9 cellular contexts compared by ENCODE assay signal in genomic region chr6:141988954-141989705, GRCh38.
A peak's percentile ranks its signal among the peaks of the same experiment; 100 is the strongest.
DNase-seq lines count a peak whose midpoint lies in the region; ATAC-seq, FAIRE-seq and TF ChIP-seq lines count a peak whose summit lies in the region.
"Had no signal": no experiment of that assay in that cellular context is flagged by ENCODE, and none has a peak within 500 bp of the region (broad histone marks: within the 10 kb centered on the region; RNA-seq: fewer than 3 reads in every experiment).

No MANE protein-coding gene starts in this region.

- H3K4me3 ChIP-seq in ascending aorta (no peak overlapping the region), testis (no peak overlapping the region)

- no peak for TF ChIP-seq POLR2A in testis (IDR thresholded peaks at IDR 0.05)

- peak; percentile 51 for FAIRE-seq in islet of Langerhans (lab: Jason Lieb, UNC)
- FAIRE-seq: A204.1 had no signal

- H3K9me3 ChIP-seq in ascending aorta (no peaks in the 10 kb centered on the region), testis (no peaks in the 10 kb centered on the region)

- no peaks in the 10 kb centered on the region for H3K4me1 ChIP-seq in ascending aorta
- no peaks in the 10 kb centered on the region for H3K4me1 ChIP-seq in testis

- WGBS in testis, 2 donors, result 40 to 59% methylated on average over 2 of the region's 2 CpGs

- no peaks in the 10 kb centered on the region for H3K36me3 ChIP-seq in ascending aorta
- H3K36me3 ChIP-seq in testis (ENCODE audit: low read depth, missing control alignments), result no peaks in the 10 kb centered on the region

- DNase-seq in DMS 273 (lab: John Stamatoyannopoulos, UW; ENCODE audit: unreplicated experiment) (peak; percentile 66), DMS 273 treated with DMSO at 0.1 percent for 48 hours (lab: John Stamatoyannopoulos, UW) (no peak), NOMO-1 treated with dmso at 0.1 percent for 144 hours (lab: John Stamatoyannopoulos, UW; ENCODE audit: unreplicated experiment) (peak; percentile 1), ascending aorta (ENCODE audit: low spot score in 2 of 2) (no peak), testis (peak; percentile 32)

- peak in 2 of 3 experiments; percentile 14 to 47 for TF ChIP-seq CTCF in ascending aorta (IDR thresholded peaks at IDR 0.05)
- TF ChIP-seq CTCF in testis (IDR thresholded peaks at IDR 0.05), result peak in 2 of 3 experiments; percentile 23 to 37

- peak; percentile 74 for ATAC-seq in GM19452 (IDR thresholded peaks at IDR 0.05; ENCODE audit: unreplicated experiment)
- peak; percentile 89 for ATAC-seq in HG03439 (IDR thresholded peaks at IDR 0.05; ENCODE audit: unreplicated experiment)

- H3K27ac ChIP-seq in ascending aorta (no peak overlapping the region), testis (no peak overlapping the region)

- intact Hi-C loops in ascending aorta (cut with DNase I) (no loop called here), testis (cut with DNase I; ENCODE audit: low total_unique reads) (no loop called here)

- no peaks in the 10 kb centered on the region for H3K27me3 ChIP-seq in ascending aorta
- H3K27me3 ChIP-seq in testis, result no peaks in the 10 kb centered on the region

Comparison
In these comparisons a context has a peak if more than half of its experiments do, and no peak if none do; other contexts are left out.
1. DNase-seq: peak in DMS 273 (single experiment), NOMO-1 treated with dmso at 0.1 percent for 144 hours (single experiment) and testis (single experiment); none in DMS 273 treated with DMSO at 0.1 percent for 48 hours (single experiment) and ascending aorta (0 of 2).